Comparison of ENCODE assay signal across 14 cellular contexts in genomic region chr1:228268891-228269285, GRCh38.
"Had no signal": no experiment of that assay in that cellular context is flagged by ENCODE, and none has a peak within 500 bp of the region (broad histone marks: within the 10 kb centered on the region; RNA-seq: fewer than 3 reads in every experiment).

No MANE protein-coding gene starts in this region.

- ATAC-seq: natural killer cell treated with Interleukin-12 subunit alpha and Interleukin-12 subunit beta and Interleukin-15 and Interleukin-18, amount 100 ng/mL, for 72 hours had no signal

- H3K9me3 ChIP-seq: right lobe of liver had no signal

- H3K36me3 Mint-ChIP-seq: natural killer cell treated with Interleukin-12 subunit alpha and Interleukin-12 subunit beta and Interleukin-15 and Interleukin-18, amount 100 ng/mL, for 72 hours had no signal

- H3K36me3 ChIP-seq: right lobe of liver had no signal

- H3K4me3 ChIP-seq: right lobe of liver had no signal

- H3K4me1 ChIP-seq: foreskin keratinocyte, right lobe of liver had no signal

- H3K4me1 Mint-ChIP-seq: activated B cell treated with CpG ODN at 0.5 μM for 24 hours; activated CD4-positive, alpha-beta T cell treated with anti-CD3 and anti-CD28 coated beads, Interleukin-2, amount 10 ng/mL, durations not matched to agents 7 days and 5 days had no signal

- H3K27ac Mint-ChIP-seq: activated B cell treated with CpG ODN at 0.5 μM for 24 hours; activated CD4-positive, alpha-beta T cell treated with anti-CD3 and anti-CD28 coated beads, Interleukin-2, amount 10 ng/mL, durations not matched to agents 7 days and 5 days; activated naive CD8-positive, alpha-beta T cell; natural killer cell treated with Interleukin-12 subunit alpha and Interleukin-12 subunit beta and Interleukin-15 and Interleukin-18, amount 100 ng/mL, for 72 hours; stimulated activated naive CD8-positive, alpha-beta T cell treated with anti-CD3 and anti-CD28 coated beads, Interleukin-15, Interleukin-2, amounts not matched to agents 100 ng/mL and 50 ng/mL, for 24 hours had no signal

- H3K27me3 ChIP-seq: foreskin keratinocyte, right lobe of liver had no signal

- H3K9me3 Mint-ChIP-seq: activated B cell treated with CpG ODN at 0.5 μM for 24 hours; activated CD4-positive, alpha-beta T cell treated with anti-CD3 and anti-CD28 coated beads, Interleukin-2, amount 10 ng/mL, durations not matched to agents 7 days and 5 days; natural killer cell treated with Interleukin-12 subunit alpha and Interleukin-12 subunit beta and Interleukin-15 and Interleukin-18, amount 100 ng/mL, for 72 hours; stimulated activated naive CD8-positive, alpha-beta T cell treated with anti-CD3 and anti-CD28 coated beads, Interleukin-15, Interleukin-2, amounts not matched to agents 100 ng/mL and 50 ng/mL, for 24 hours had no signal

- DNase-seq: activated B cell treated with CpG ODN at 0.5 μM for 24 hours; activated CD4-positive, alpha-beta T cell treated with anti-CD3 and anti-CD28 coated beads, Interleukin-2, amount 10 ng/mL, durations not matched to agents 7 days and 5 days; activated CD8-positive, alpha-beta memory T cell treated with anti-CD3 and anti-CD28 coated beads for 24 hours; activated gamma-delta T cell treated with Interleukin-2 at 50 U/mL for 16 hours; amniotic stem cell; caudate nucleus; cortex of kidney; effector CD4-positive, alpha-beta T cell; foreskin keratinocyte; right lobe of liver; SW 1271 had no signal

- H3K27ac ChIP-seq: foreskin keratinocyte, right lobe of liver had no signal

- H3K4me3 Mint-ChIP-seq: activated B cell treated with CpG ODN at 0.5 μM for 24 hours; activated CD4-positive, alpha-beta T cell treated with anti-CD3 and anti-CD28 coated beads, Interleukin-2, amount 10 ng/mL, durations not matched to agents 7 days and 5 days; activated naive CD8-positive, alpha-beta T cell; natural killer cell treated with Interleukin-12 subunit alpha and Interleukin-12 subunit beta and Interleukin-15 and Interleukin-18, amount 100 ng/mL, for 72 hours; stimulated activated naive CD8-positive, alpha-beta T cell treated with anti-CD3 and anti-CD28 coated beads, Interleukin-15, Interleukin-2, amounts not matched to agents 100 ng/mL and 50 ng/mL, for 24 hours had no signal

- H3K27me3 Mint-ChIP-seq: activated B cell treated with CpG ODN at 0.5 μM for 24 hours; activated CD4-positive, alpha-beta T cell treated with anti-CD3 and anti-CD28 coated beads, Interleukin-2, amount 10 ng/mL, durations not matched to agents 7 days and 5 days; activated naive CD8-positive, alpha-beta T cell; natural killer cell treated with Interleukin-12 subunit alpha and Interleukin-12 subunit beta and Interleukin-15 and Interleukin-18, amount 100 ng/mL, for 72 hours; stimulated activated naive CD8-positive, alpha-beta T cell treated with anti-CD3 and anti-CD28 coated beads, Interleukin-15, Interleukin-2, amounts not matched to agents 100 ng/mL and 50 ng/mL, for 24 hours had no signal
